Comparison of ENCODE assay signal across 26 cellular contexts in genomic region chr11:83666149-83666548, GRCh38.
DNase-seq lines count a peak whose midpoint lies in the region; ATAC-seq and TF ChIP-seq lines count a peak whose summit lies in the region.
"Had no signal": no experiment of that assay in that cellular context is flagged by ENCODE, and none has a peak within 500 bp of the region (broad histone marks: within the 10 kb centered on the region; RNA-seq: fewer than 3 reads in every experiment).

No MANE protein-coding gene starts in this region.

- H3K36me3 Mint-ChIP-seq in WTC11, result no peaks in the 10 kb centered on the region
- no peaks in the 10 kb centered on the region for H3K36me3 Mint-ChIP-seq in endodermal cell (ENCODE audit: low read depth)
- H3K36me3 Mint-ChIP-seq: CD8-positive, alpha-beta T cell had no signal

- H3K9ac ChIP-seq in endodermal cell (ENCODE audit: extremely low read depth, low read length, poor library complexity, severe bottlenecking), result no peak overlapping the region
- H3K9ac ChIP-seq: GM23248 had no signal

- in situ Hi-C loops in Caki2 (cut with HindIII; ENCODE audit: low pct_unique_long_range_greater_than_20kb, low sequenced_read_pairs), result no loop called here

- ATAC-seq in WTC11 (no peak), sciatic nerve (no peak), HG02884 (IDR thresholded peaks at IDR 0.05; ENCODE audit: unreplicated experiment) (no peak), GM21423 (IDR thresholded peaks at IDR 0.05; ENCODE audit: unreplicated experiment) (no peak)
- ATAC-seq: CD8-positive, alpha-beta T cell; Right ventricle myocardium inferior had no signal

- H3K4me3 ChIP-seq in endodermal cell (ENCODE audit: low read length), result no peak overlapping the region
- H3K4me3 ChIP-seq: GM23248, MG63, PC-9, SJCRH30 had no signal

- no peak overlapping the region for H3K4me3 Mint-ChIP-seq in WTC11
- no peak overlapping the region for H3K4me3 Mint-ChIP-seq in endodermal cell
- H3K4me3 Mint-ChIP-seq: CD8-positive, alpha-beta T cell; H9 had no signal

- H3K27ac Mint-ChIP-seq in WTC11 (no peak overlapping the region), endodermal cell (no peak overlapping the region)
- H3K27ac Mint-ChIP-seq: CD8-positive, alpha-beta T cell; H9 had no signal

- no peaks in the 10 kb centered on the region for H3K4me1 ChIP-seq in endodermal cell (ENCODE audit: control insufficient read depth, insufficient read depth, low read length)
- H3K4me1 ChIP-seq: SJCRH30 had no signal

- DNase-seq in Caki2 (ENCODE audit: low read depth), result peak; percentile 29
- DNase-seq in WTC11 (ENCODE audit: low spot score), result peak; percentile 32
- peak; percentile 63 for DNase-seq in endodermal cell
- DNase-seq in smooth muscle cell of the brain vasculature (ENCODE audit: low read depth, low spot score), result peak; percentile 9
- no peak for DNase-seq in sciatic nerve (ENCODE audit: low spot score)
- DNase-seq: C1 segment of cervical spinal cord; Caco-2; CD8-positive, alpha-beta T cell; DMS 273 treated with DMSO at 0.1 percent for 48 hours; DMS79; GM23248; H9; IMR-90; KG1; MG63; NCI-H1105 treated with DMSO at 0.1 percent for 48 hours; NCI-H146; NCI-H1930; NCI-H446 treated with DMSO at 0.1 percent for 48 hours; NCI-H82; NK-92 treated with Interleukin-12 subunit alpha and Interleukin-12 subunit beta, amount 100 ng/mL, for 24 hours; SJCRH30 had no signal

- no peaks in the 10 kb centered on the region for H3K27me3 ChIP-seq in endodermal cell (ENCODE audit: control insufficient read depth, insufficient read depth, low read length, poor library complexity, severe bottlenecking)
- H3K27me3 ChIP-seq: MG63, SJCRH30 had no signal

- H3K27me3 Mint-ChIP-seq in WTC11 (ENCODE audit: low read depth), result no peaks in the 10 kb centered on the region
- H3K27me3 Mint-ChIP-seq in endodermal cell (ENCODE audit: insufficient read depth), result no peaks in the 10 kb centered on the region

- CTCF ChIA-PET in WTC11 (lab: Charles Lee), result interaction anchor here (1.2 kb wide), 1 partner anchor 373 kb away, joined by 4 read pairs; no protein-coding TSS in a partner anchor

- H3K9me3 ChIP-seq in endodermal cell (ENCODE audit: control insufficient read depth, low read length), result no peaks in the 10 kb centered on the region
- H3K9me3 ChIP-seq: Caco-2, MG63, SJCRH30 had no signal

- 80 to 89% methylated on average over 2 to 4 of the region's 4 CpGs for WGBS in endodermal cell (ENCODE audit: insufficient coverage in 1 of 2, insufficient read length in 1 of 2), 2 experiments

- POLR2A ChIA-PET in WTC11 (lab: Charles Lee), result no interaction called here

- H3K9me3 Mint-ChIP-seq in WTC11 (no peaks in the 10 kb centered on the region), endodermal cell (no peaks in the 10 kb centered on the region)
- H3K9me3 Mint-ChIP-seq: CD8-positive, alpha-beta T cell; H9 had no signal

- intact Hi-C loops in sciatic nerve (cut with DNase I), result no loop called here

- no peaks in the 10 kb centered on the region for H3K36me3 ChIP-seq in endodermal cell (ENCODE audit: control insufficient read depth, insufficient read depth, low read length)
- H3K36me3 ChIP-seq: MG63, SJCRH30 had no signal

- H3K27ac ChIP-seq in endodermal cell (ENCODE audit: low read depth, low read length), result no peak overlapping the region
- H3K27ac ChIP-seq: GM23248, PC-9, SJCRH30 had no signal

- H3K4me1 Mint-ChIP-seq in WTC11 (peaks cover 36% of the 10 kb centered on the region), endodermal cell (peaks cover 15% of the 10 kb centered on the region)

- TF ChIP-seq CTCF in WTC11 (IDR thresholded peaks at IDR 0.05), result no peak
- TF ChIP-seq CTCF in endodermal cell (conservative IDR thresholded peaks at IDR 0.05), result no peak

TF ChIP-seq in WTC11, 78 proteins besides CTCF, POLR2A, EP300 and RAD21:
- TF ChIP-seq CBFB (CRISPR knock-in tag; IDR thresholded peaks at IDR 0.05; ENCODE audit: low read depth) (no peak), STAT6 (CRISPR knock-in tag; conservative IDR thresholded peaks at IDR 0.05; ENCODE audit: low read depth) (no peak), GTF2I (CRISPR knock-in tag; conservative IDR thresholded peaks at IDR 0.05) (no peak)
